In genomic region chr21:44514218-44514520, GRCh38 we compare ENCODE assay signal across 22 cellular contexts. TPM values are rescaled to one million over a fixed set of nuclear protein-coding genes. Genes with fewer than 3 reads are reported as not detected.
A peak's percentile ranks its signal among the peaks of the same experiment; 100 is the strongest.
DNase-seq lines count a peak whose midpoint lies in the region; ATAC-seq, FAIRE-seq and TF ChIP-seq lines count a peak whose summit lies in the region.
"Had no signal": no experiment of that assay in that cellular context is flagged by ENCODE, and none has a peak within 500 bp of the region (broad histone marks: within the 10 kb centered on the region; RNA-seq: fewer than 3 reads in every experiment).

No MANE protein-coding gene starts in this region.

- H3K27ac ChIP-seq in right cardiac atrium (ENCODE audit: low read length) (no peak overlapping the region), HepG2 (ENCODE audit: extremely low read length, insufficient read depth, low read length) (no peak overlapping the region), neutrophil (peak overlapping the region; percentile 65), colonic mucosa (no peak overlapping the region)
- H3K27ac ChIP-seq: A549, C4-2B had no signal

- 87% methylated on average over 7 of the region's 7 CpGs for WGBS in right cardiac atrium
- 88% methylated on average over 3 of the region's 7 CpGs for WGBS in HepG2 (ENCODE audit: low lambda C conversion rate)

- H3K4me1 ChIP-seq in right cardiac atrium (ENCODE audit: control insufficient read depth, insufficient read depth, low read length) (no peaks in the 10 kb centered on the region), HepG2 (ENCODE audit: insufficient read depth, low read length) (peaks cover 67% of the 10 kb centered on the region), neutrophil (ENCODE audit: control insufficient read depth in 1 of 2, insufficient read depth in 1 of 2, low read depth in 1 of 2, low read length in 1 of 2) (peaks cover 27 to 58% of the 10 kb centered on the region in 2 experiments), colonic mucosa (no peaks in the 10 kb centered on the region)
- H3K4me1 ChIP-seq: A549, BE2C, Caco-2, HAP-1 had no signal

- CTCF ChIA-PET in HepG2 (lab: Yijun Ruan, JAX; ENCODE audit: low intra/inter-chr PET ratio, low total read pairs) = no interaction called here

- POLR2A ChIA-PET in HepG2 (lab: Yijun Ruan, JAX) = interaction anchor here (1.2 to 3.8 kb wide), 3 partner anchors 8 to 399 kb away, joined by 4 to 49 read pairs (median 4); no protein-coding TSS in a partner anchor

- H3K27me3 ChIP-seq in right cardiac atrium (ENCODE audit: control insufficient read depth, insufficient read depth) (no peaks in the 10 kb centered on the region), HepG2 (ENCODE audit: control insufficient read depth in 1 of 2, insufficient read depth in 2 of 2, low read length in 2 of 2) (no peaks in the 10 kb centered on the region), neutrophil (peaks cover 16% of the 10 kb centered on the region), colonic mucosa (no peaks in the 10 kb centered on the region)

- H3K36me3 ChIP-seq in HepG2 (replicated peaks in 1 of 2; ENCODE audit: control insufficient read depth in 1 of 2, insufficient read depth in 2 of 2, low read length in 2 of 2) (peaks cover 10 to 11% of the 10 kb centered on the region in 2 experiments; a peak in 4 of 5 replicates), neutrophil (no peaks in the 10 kb centered on the region), colonic mucosa (no peaks in the 10 kb centered on the region)
- H3K36me3 ChIP-seq: BE2C, HAP-1 had no signal

- no peak for FAIRE-seq in HepG2 (lab: Jason Lieb, UNC)
- FAIRE-seq: A549, G401.6, GM12892, H54 had no signal

- intact Hi-C loops in right cardiac atrium (cut with DNase I) (loop anchor here in 2 of 4 donors (10.0 kb wide), 2 partner anchors 241 to 281 kb away; no protein-coding TSS in a partner anchor), left ventricle myocardium superior (cut with micrococcal nuclease) (no loop called here), HepG2 (cut with micrococcal nuclease; ENCODE audit: unreplicated experiment) (loop anchor here (2.0 to 5.0 kb wide), 2 partner anchors 228 to 279 kb away; no protein-coding TSS in a partner anchor), colonic mucosa (cut with DNase I) (no loop called here)

- ATAC-seq in right cardiac atrium (no peak), left ventricle myocardium superior (no peak), HepG2 (no peak)
- ATAC-seq: A549; CD8-positive, alpha-beta T cell had no signal

- TF ChIP-seq RAD21 in HepG2 (CRISPR knock-in tag; IDR thresholded peaks at IDR 0.05) = no peak

- H3K4me2 ChIP-seq in HepG2 (ENCODE audit: low read depth, low read length) = no peak overlapping the region
- H3K4me2 ChIP-seq: A549 had no signal

- peak in 2 of 3 donors; percentile 1 to 38 for DNase-seq in right cardiac atrium
- no peak for DNase-seq in left ventricle myocardium superior
- no peak for DNase-seq in HepG2 (ENCODE audit: low spot score)
- no peak for DNase-seq in activated CD4-positive, alpha-beta T cell treated with anti-CD3 and anti-CD28 coated beads for 48 hours
- DNase-seq in colonic mucosa = no peak
- DNase-seq: 8988T; ACHN; AML-193; BE2C; Caco-2; CD4-positive, CD25-positive, alpha-beta regulatory T cell; CD8-positive, alpha-beta T cell; DMS153; DND-41; GOT3 had no signal

- H3K9me3 ChIP-seq in right cardiac atrium (ENCODE audit: control insufficient read depth, low read length) = no peaks in the 10 kb centered on the region
- no peaks in the 10 kb centered on the region for H3K9me3 ChIP-seq in HepG2 (ENCODE audit: low read length)
- H3K9me3 ChIP-seq in neutrophil = no peaks in the 10 kb centered on the region
- no peaks in the 10 kb centered on the region for H3K9me3 ChIP-seq in colonic mucosa
- H3K9me3 ChIP-seq: A549, BE2C, Caco-2, HAP-1 had no signal

- H2AFZ ChIP-seq in HepG2 (ENCODE audit: low read length) = no peak overlapping the region

- no peak overlapping the region for H3K4me3 ChIP-seq in right cardiac atrium (ENCODE audit: low read length)
- H3K4me3 ChIP-seq in HepG2 (replicated peaks in 1 of 3; ENCODE audit: insufficient read depth in 1 of 3, low read depth in 2 of 3, low read length in 3 of 3) = no peak overlapping the region
- no peak overlapping the region for H3K4me3 ChIP-seq in neutrophil (ENCODE audit: low read depth in 1 of 2, low read length in 1 of 2)
- no peak overlapping the region for H3K4me3 ChIP-seq in colonic mucosa
- H3K4me3 ChIP-seq: A549, HAP-1 had no signal

- no peak for TF ChIP-seq POLR2A in HepG2 (IDR thresholded peaks at IDR 0.05; ENCODE audit: insufficient read depth in 1 of 2, low read depth in 2 of 2, low read length in 2 of 2)

- in situ Hi-C loops in HepG2 (cut with HindIII; ENCODE audit: extremely low pct_ligation_motif_present, low pct_unique_long_range_greater_than_20kb) = no loop called here

- TF ChIP-seq CTCF in HepG2 (CRISPR knock-in tag; IDR thresholded peaks at IDR 0.05) = no peak
- TF ChIP-seq CTCF in neutrophil (IDR thresholded peaks at IDR 0.05) = no peak
- no peak for TF ChIP-seq CTCF in colonic mucosa (IDR thresholded peaks at IDR 0.05)

- no peaks in the 10 kb centered on the region for H4K20me1 ChIP-seq in HepG2 (ENCODE audit: insufficient read depth, low read length)

- TF ChIP-seq EP300 in HepG2 (IDR thresholded peaks at IDR 0.05; ENCODE audit: low read depth in 2 of 2, low read length in 2 of 2) (no peak), HepG2 (CRISPR knock-in tag; IDR thresholded peaks at IDR 0.05; ENCODE audit: borderline replicate concordance) (no peak)

- no TSS peak for BruUV-seq in HepG2 (replicated peaks; lab: Mats Ljungman, UMichigan)

- no peaks in the 10 kb centered on the region for H3K79me2 ChIP-seq in HepG2 (ENCODE audit: insufficient read depth, low read length)

- H3K9ac ChIP-seq in HepG2 (ENCODE audit: insufficient read depth, low read depth, low read length) = no peak overlapping the region
- H3K9ac ChIP-seq in colonic mucosa (ENCODE audit: low read depth in 2 of 2, low read length in 2 of 2) = no peak overlapping the region

RNA-seq across cellular contexts. Expression of gene KRTAP10-1, which starts 25.8 kb away (rescaled TPM):
- total RNA-seq in right cardiac atrium = not detected
- polyA plus RNA-seq in right cardiac atrium = not detected
- not detected for total RNA-seq in left ventricle myocardium superior
- total RNA-seq in HepG2 (2016; rRNA removed; fragmentation: Illumina TruSeq; extraction: Trizol) = not detected in 2 replicates
- total RNA-seq in HepG2 (2016; cell fraction: cytosol; rRNA removed; fragmentation: Illumina TruSeq; extraction: Trizol; ENCODE audit: low read depth) = not detected in 2 replicates
- not detected in 2 replicates for total RNA-seq in HepG2 (2016; cell fraction: insoluble cytoplasmic fraction; rRNA removed; fragmentation: Illumina TruSeq; extraction: Trizol)
- total RNA-seq in HepG2 (2016; cell fraction: membrane; rRNA removed; fragmentation: Illumina TruSeq; extraction: Trizol) = not detected in 2 replicates
- not detected in 2 replicates for total RNA-seq in HepG2 (2016; cell fraction: nucleus; rRNA removed; fragmentation: Illumina TruSeq; extraction: Trizol)
- polyA plus RNA-seq in HepG2 (2011; rRNA removed) = not detected in 2 replicates
- not detected in 2 replicates for polyA plus RNA-seq in HepG2 (2011; cell fraction: cytosol; rRNA removed)
- polyA plus RNA-seq in HepG2 (2011; cell fraction: nucleus; rRNA removed) = not detected in 2 replicates
- polyA plus RNA-seq in HepG2 (2012) = not detected in 2 replicates
- polyA plus RNA-seq in HepG2 (2016; cell fraction: cytosol; fragmentation: Illumina TruSeq; extraction: Trizol; ENCODE audit: low read depth) = not detected in 2 replicates
- polyA plus RNA-seq in HepG2 (2016; cell fraction: insoluble cytoplasmic fraction; fragmentation: Illumina TruSeq; extraction: Trizol; ENCODE audit: low read depth) = not detected in 2 replicates
- not detected in 2 replicates for polyA plus RNA-seq in HepG2 (2016; cell fraction: membrane; fragmentation: Illumina TruSeq; extraction: Trizol; ENCODE audit: low read depth)
- polyA plus RNA-seq in HepG2 (2016; cell fraction: nucleus; fragmentation: Illumina TruSeq; extraction: Trizol; ENCODE audit: insufficient read depth, low read depth) = not detected in 2 replicates
- polyA minus RNA-seq in HepG2 (2011; rRNA and poly(A)+ RNA removed; ENCODE audit: low replicate concordance) = 0.16 TPM in 1 of 2 replicates, not detected in the other
- not detected in 2 replicates for polyA minus RNA-seq in HepG2 (2011; cell fraction: cytosol; rRNA and poly(A)+ RNA removed)
- polyA minus RNA-seq in HepG2 (2011; cell fraction: nucleus; rRNA and poly(A)+ RNA removed) = not detected in 2 replicates
- total RNA-seq in colonic mucosa = not detected
- total RNA-seq: Caco-2; CD4-positive, CD25-positive, alpha-beta regulatory T cell; CD8-positive, alpha-beta T cell had no signal
- polyA plus RNA-seq: A549; CD4-positive, CD25-positive, alpha-beta regulatory T cell had no signal

RNA-seq across cellular contexts. Expression of gene KRTAP10-2, which starts 37.1 kb away (rescaled TPM):
- total RNA-seq in right cardiac atrium (not detected), left ventricle myocardium superior (not detected), HepG2 (2016; rRNA removed; fragmentation: Illumina TruSeq; extraction: Trizol) (not detected in 2 replicates), colonic mucosa (not detected)
- polyA plus RNA-seq in right cardiac atrium (0.11 TPM), HepG2 (2011; rRNA removed) (not detected in 2 replicates)
- not detected in 2 replicates for total RNA-seq in HepG2 (2016; cell fraction: cytosol; rRNA removed; fragmentation: Illumina TruSeq; extraction: Trizol; ENCODE audit: low read depth)
- total RNA-seq in HepG2 (2016; cell fraction: insoluble cytoplasmic fraction; rRNA removed; fragmentation: Illumina TruSeq; extraction: Trizol) = not detected in 2 replicates
- not detected in 2 replicates for total RNA-seq in HepG2 (2016; cell fraction: membrane; rRNA removed; fragmentation: Illumina TruSeq; extraction: Trizol)
- total RNA-seq in HepG2 (2016; cell fraction: nucleus; rRNA removed; fragmentation: Illumina TruSeq; extraction: Trizol) = not detected in 2 replicates
- not detected in 2 replicates for polyA plus RNA-seq in HepG2 (2011; cell fraction: cytosol; rRNA removed)
- 0.14 TPM in 1 of 2 replicates, not detected in the other for polyA plus RNA-seq in HepG2 (2011; cell fraction: nucleus; rRNA removed)
- not detected in 2 replicates for polyA plus RNA-seq in HepG2 (2012)
- not detected in 2 replicates for polyA plus RNA-seq in HepG2 (2016; cell fraction: cytosol; fragmentation: Illumina TruSeq; extraction: Trizol; ENCODE audit: low read depth)
- not detected in 2 replicates for polyA plus RNA-seq in HepG2 (2016; cell fraction: insoluble cytoplasmic fraction; fragmentation: Illumina TruSeq; extraction: Trizol; ENCODE audit: low read depth)
- polyA plus RNA-seq in HepG2 (2016; cell fraction: membrane; fragmentation: Illumina TruSeq; extraction: Trizol; ENCODE audit: low read depth) = not detected in 2 replicates
- not detected in 2 replicates for polyA plus RNA-seq in HepG2 (2016; cell fraction: nucleus; fragmentation: Illumina TruSeq; extraction: Trizol; ENCODE audit: insufficient read depth, low read depth)
- not detected in 2 replicates for polyA minus RNA-seq in HepG2 (2011; rRNA and poly(A)+ RNA removed; ENCODE audit: low replicate concordance)
- polyA minus RNA-seq in HepG2 (2011; cell fraction: cytosol; rRNA and poly(A)+ RNA removed) = not detected in 2 replicates
- polyA minus RNA-seq in HepG2 (2011; cell fraction: nucleus; rRNA and poly(A)+ RNA removed) = not detected in 2 replicates
- total RNA-seq: Caco-2; CD4-positive, CD25-positive, alpha-beta regulatory T cell; CD8-positive, alpha-beta T cell had no signal
- polyA plus RNA-seq: A549; CD4-positive, CD25-positive, alpha-beta regulatory T cell had no signal

RNA-seq across cellular contexts. Expression of gene KRTAP10-3, which starts 44.4 kb away (rescaled TPM):
- not detected for total RNA-seq in right cardiac atrium
- not detected for polyA plus RNA-seq in right cardiac atrium
- not detected for total RNA-seq in left ventricle myocardium superior
- not detected in 2 replicates for total RNA-seq in HepG2 (2016; rRNA removed; fragmentation: Illumina TruSeq; extraction: Trizol)
- not detected in 2 replicates for total RNA-seq in HepG2 (2016; cell fraction: cytosol; rRNA removed; fragmentation: Illumina TruSeq; extraction: Trizol; ENCODE audit: low read depth)
- total RNA-seq in HepG2 (2016; cell fraction: insoluble cytoplasmic fraction; rRNA removed; fragmentation: Illumina TruSeq; extraction: Trizol) = not detected in 2 replicates
- total RNA-seq in HepG2 (2016; cell fraction: membrane; rRNA removed; fragmentation: Illumina TruSeq; extraction: Trizol) = not detected in 2 replicates
- total RNA-seq in HepG2 (2016; cell fraction: nucleus; rRNA removed; fragmentation: Illumina TruSeq; extraction: Trizol) = not detected in 2 replicates
- polyA plus RNA-seq in HepG2 (2011; rRNA removed) = not detected in 2 replicates
- polyA plus RNA-seq in HepG2 (2011; cell fraction: cytosol; rRNA removed) = not detected in 2 replicates
- polyA plus RNA-seq in HepG2 (2011; cell fraction: nucleus; rRNA removed) = not detected in 2 replicates
- not detected in 2 replicates for polyA plus RNA-seq in HepG2 (2012)
- polyA plus RNA-seq in HepG2 (2016; cell fraction: cytosol; fragmentation: Illumina TruSeq; extraction: Trizol; ENCODE audit: low read depth) = not detected in 2 replicates
- not detected in 2 replicates for polyA plus RNA-seq in HepG2 (2016; cell fraction: insoluble cytoplasmic fraction; fragmentation: Illumina TruSeq; extraction: Trizol; ENCODE audit: low read depth)
- polyA plus RNA-seq in HepG2 (2016; cell fraction: membrane; fragmentation: Illumina TruSeq; extraction: Trizol; ENCODE audit: low read depth) = not detected in 2 replicates
- not detected in 2 replicates for polyA plus RNA-seq in HepG2 (2016; cell fraction: nucleus; fragmentation: Illumina TruSeq; extraction: Trizol; ENCODE audit: insufficient read depth, low read depth)
- polyA minus RNA-seq in HepG2 (2011; rRNA and poly(A)+ RNA removed; ENCODE audit: low replicate concordance) = not detected in 2 replicates
- not detected in 2 replicates for polyA minus RNA-seq in HepG2 (2011; cell fraction: cytosol; rRNA and poly(A)+ RNA removed)
- not detected in 2 replicates for polyA minus RNA-seq in HepG2 (2011; cell fraction: nucleus; rRNA and poly(A)+ RNA removed)
- not detected for total RNA-seq in colonic mucosa
- total RNA-seq: Caco-2; CD4-positive, CD25-positive, alpha-beta regulatory T cell; CD8-positive, alpha-beta T cell had no signal
- polyA plus RNA-seq: A549; CD4-positive, CD25-positive, alpha-beta regulatory T cell had no signal

RNA-seq across cellular contexts. Expression of gene LRRC3, which starts 58.9 kb away (rescaled TPM):
- total RNA-seq in right cardiac atrium (1 to 10 TPM in 3 of 4 donors, under 1 TPM in 1; 0.89 to 1.1 (median 1.0) TPM), left ventricle myocardium superior (2.1 TPM), HepG2 (2016; rRNA removed; fragmentation: Illumina TruSeq; extraction: Trizol) (3.9 and 4.8 TPM in 2 replicates), colonic mucosa (1 to 10 TPM; 2.0 to 2.7 TPM)
- polyA plus RNA-seq in right cardiac atrium (0.93 TPM), HepG2 (2011; rRNA removed) (16.5 and 24.3 TPM in 2 replicates)
- 0.97 and 1.1 TPM in 2 replicates for total RNA-seq in HepG2 (2016; cell fraction: cytosol; rRNA removed; fragmentation: Illumina TruSeq; extraction: Trizol; ENCODE audit: low read depth)
- total RNA-seq in HepG2 (2016; cell fraction: insoluble cytoplasmic fraction; rRNA removed; fragmentation: Illumina TruSeq; extraction: Trizol) = 3.1 and 4.8 TPM in 2 replicates
- total RNA-seq in HepG2 (2016; cell fraction: membrane; rRNA removed; fragmentation: Illumina TruSeq; extraction: Trizol) = 3.5 and 4.4 TPM in 2 replicates
- 5.2 and 5.7 TPM in 2 replicates for total RNA-seq in HepG2 (2016; cell fraction: nucleus; rRNA removed; fragmentation: Illumina TruSeq; extraction: Trizol)
- 17.5 and 19.8 TPM in 2 replicates for polyA plus RNA-seq in HepG2 (2011; cell fraction: cytosol; rRNA removed)
- polyA plus RNA-seq in HepG2 (2011; cell fraction: nucleus; rRNA removed) = 25.9 and 31.8 TPM in 2 replicates
- 24.1 and 27.1 TPM in 2 replicates for polyA plus RNA-seq in HepG2 (2012)
- 0.99 and 1.3 TPM in 2 replicates for polyA plus RNA-seq in HepG2 (2016; cell fraction: cytosol; fragmentation: Illumina TruSeq; extraction: Trizol; ENCODE audit: low read depth)
- polyA plus RNA-seq in HepG2 (2016; cell fraction: insoluble cytoplasmic fraction; fragmentation: Illumina TruSeq; extraction: Trizol; ENCODE audit: low read depth) = 4.4 and 5.5 TPM in 2 replicates
- polyA plus RNA-seq in HepG2 (2016; cell fraction: membrane; fragmentation: Illumina TruSeq; extraction: Trizol; ENCODE audit: low read depth) = 2.9 and 3.4 TPM in 2 replicates
- 10.0 TPM in 2 replicates for polyA plus RNA-seq in HepG2 (2016; cell fraction: nucleus; fragmentation: Illumina TruSeq; extraction: Trizol; ENCODE audit: insufficient read depth, low read depth)
- polyA minus RNA-seq in HepG2 (2011; rRNA and poly(A)+ RNA removed; ENCODE audit: low replicate concordance) = 3.8 and 34.5 TPM in 2 replicates
- polyA minus RNA-seq in HepG2 (2011; cell fraction: cytosol; rRNA and poly(A)+ RNA removed) = 16.0 and 20.9 TPM in 2 replicates
- 10.4 and 13.4 TPM in 2 replicates for polyA minus RNA-seq in HepG2 (2011; cell fraction: nucleus; rRNA and poly(A)+ RNA removed)

RNA-seq across cellular contexts. Expression of gene KRTAP10-4, which starts 59.4 kb away (rescaled TPM):
- not detected for total RNA-seq in right cardiac atrium
- not detected for polyA plus RNA-seq in right cardiac atrium
- not detected for total RNA-seq in left ventricle myocardium superior
- total RNA-seq in HepG2 (2016; rRNA removed; fragmentation: Illumina TruSeq; extraction: Trizol) = not detected in 2 replicates
- total RNA-seq in HepG2 (2016; cell fraction: cytosol; rRNA removed; fragmentation: Illumina TruSeq; extraction: Trizol; ENCODE audit: low read depth) = not detected in 2 replicates
- total RNA-seq in HepG2 (2016; cell fraction: insoluble cytoplasmic fraction; rRNA removed; fragmentation: Illumina TruSeq; extraction: Trizol) = not detected in 2 replicates
- total RNA-seq in HepG2 (2016; cell fraction: membrane; rRNA removed; fragmentation: Illumina TruSeq; extraction: Trizol) = not detected in 2 replicates
- not detected in 2 replicates for total RNA-seq in HepG2 (2016; cell fraction: nucleus; rRNA removed; fragmentation: Illumina TruSeq; extraction: Trizol)
- not detected in 2 replicates for polyA plus RNA-seq in HepG2 (2011; rRNA removed)
- polyA plus RNA-seq in HepG2 (2011; cell fraction: cytosol; rRNA removed) = not detected in 2 replicates
- polyA plus RNA-seq in HepG2 (2011; cell fraction: nucleus; rRNA removed) = not detected in 2 replicates
- polyA plus RNA-seq in HepG2 (2012) = 0.12 TPM in 1 of 2 replicates, not detected in the other
- not detected in 2 replicates for polyA plus RNA-seq in HepG2 (2016; cell fraction: cytosol; fragmentation: Illumina TruSeq; extraction: Trizol; ENCODE audit: low read depth)
- not detected in 2 replicates for polyA plus RNA-seq in HepG2 (2016; cell fraction: insoluble cytoplasmic fraction; fragmentation: Illumina TruSeq; extraction: Trizol; ENCODE audit: low read depth)
- polyA plus RNA-seq in HepG2 (2016; cell fraction: membrane; fragmentation: Illumina TruSeq; extraction: Trizol; ENCODE audit: low read depth) = not detected in 2 replicates
- polyA plus RNA-seq in HepG2 (2016; cell fraction: nucleus; fragmentation: Illumina TruSeq; extraction: Trizol; ENCODE audit: insufficient read depth, low read depth) = not detected in 2 replicates
- polyA minus RNA-seq in HepG2 (2011; rRNA and poly(A)+ RNA removed; ENCODE audit: low replicate concordance) = not detected in 2 replicates
- polyA minus RNA-seq in HepG2 (2011; cell fraction: cytosol; rRNA and poly(A)+ RNA removed) = not detected in 2 replicates
- not detected in 2 replicates for polyA minus RNA-seq in HepG2 (2011; cell fraction: nucleus; rRNA and poly(A)+ RNA removed)
- not detected for total RNA-seq in colonic mucosa
- total RNA-seq: Caco-2; CD4-positive, CD25-positive, alpha-beta regulatory T cell; CD8-positive, alpha-beta T cell had no signal
- polyA plus RNA-seq: A549; CD4-positive, CD25-positive, alpha-beta regulatory T cell had no signal

Comparison
In these comparisons a context has a peak if more than half of its experiments do, and no peak if none do; other contexts are left out.
1. DNase-seq: peak in right cardiac atrium (2 of 3); none in left ventricle myocardium superior (single experiment), HepG2 (single experiment), activated CD4-positive, alpha-beta T cell treated with anti-CD3 and anti-CD28 coated beads for 48 hours (single experiment) and colonic mucosa (single experiment).